13 cellular contexts compared by ENCODE assay signal in the genomic region with DNA sequence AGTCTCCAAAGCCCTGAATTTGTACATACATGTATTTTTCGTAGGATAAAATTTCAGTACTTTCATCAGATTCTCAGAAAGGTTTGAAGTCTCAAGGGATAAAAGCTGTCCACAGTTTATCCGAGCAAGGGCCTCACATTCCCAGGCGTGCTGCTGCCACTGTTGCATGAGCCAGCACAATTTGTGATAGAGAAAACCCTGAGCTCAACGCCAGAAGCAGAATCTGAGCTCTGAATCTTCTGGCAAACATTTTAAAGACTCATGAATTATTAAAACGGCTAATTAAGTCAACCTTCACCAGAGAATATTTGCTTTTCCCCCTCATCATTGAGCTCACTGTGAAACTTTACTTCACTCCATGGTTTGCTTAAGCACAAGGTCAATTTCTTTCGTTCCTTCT. TPM values are rescaled to one million over a fixed set of nuclear protein-coding genes. Genes with fewer than 3 reads are reported as not detected.
DNase-seq lines count a peak whose midpoint lies in the region; ATAC-seq and TF ChIP-seq lines count a peak whose summit lies in the region.
"Had no signal": no experiment of that assay in that cellular context is flagged by ENCODE, and none has a peak within 500 bp of the region (broad histone marks: within the 10 kb centered on the region; RNA-seq: fewer than 3 reads in every experiment).

No MANE protein-coding gene starts in this region.

- no peak overlapping the region for H3K9ac ChIP-seq in trophoblast cell (ENCODE audit: low read length)

- H2BK12ac ChIP-seq in trophoblast cell (ENCODE audit: low read length) = no peak overlapping the region

- H3K14ac ChIP-seq in trophoblast cell (ENCODE audit: low read length) = no peak overlapping the region

- no peak overlapping the region for H2BK120ac ChIP-seq in trophoblast cell (ENCODE audit: insufficient read depth, low read length, poor library complexity)

- H3K18ac ChIP-seq in trophoblast cell (ENCODE audit: low read length) = no peak overlapping the region

- DNase-seq in G401 (ENCODE audit: low spot score) (peak; percentile 69), RWPE2 (ENCODE audit: low spot score) (no peak), fibroblast of peridontal ligament (ENCODE audit: extremely low read depth) (peak; percentile 44), trophoblast cell (no peak), GM13976 (ENCODE audit: low spot score) (no peak)
- DNase-seq: CD8-positive, alpha-beta memory T cell; left colon; Peyer's patch had no signal

- no peak overlapping the region for H3K4me3 ChIP-seq in RWPE2 (ENCODE audit: severe bottlenecking)
- no peak overlapping the region for H3K4me3 ChIP-seq in trophoblast cell (ENCODE audit: low read depth, low read length)
- H3K4me3 ChIP-seq: ascending aorta, Peyer's patch had no signal

- no peak overlapping the region for H3K4me2 ChIP-seq in trophoblast cell (ENCODE audit: low read length)

- H3K36me3 ChIP-seq in RWPE2 (ENCODE audit: low read depth) (no peaks in the 10 kb centered on the region), trophoblast cell (ENCODE audit: control insufficient read depth in 1 of 2, insufficient read depth in 2 of 2, low read length in 2 of 2) (no peaks in the 10 kb centered on the region)
- H3K36me3 ChIP-seq: ascending aorta, Peyer's patch had no signal

- no peak overlapping the region for H3K23ac ChIP-seq in trophoblast cell (ENCODE audit: low read length)

- no peak overlapping the region for H2BK5ac ChIP-seq in trophoblast cell (ENCODE audit: low read depth, low read length, poor library complexity)

- ATAC-seq in RWPE2 (ENCODE audit: low read depth) = no peak
- no peak for ATAC-seq in GM18517 (IDR thresholded peaks at IDR 0.05; ENCODE audit: unreplicated experiment)
- ATAC-seq in GM19351 (IDR thresholded peaks at IDR 0.05; ENCODE audit: unreplicated experiment) = no peak
- ATAC-seq in HG03342 (IDR thresholded peaks at IDR 0.05; ENCODE audit: unreplicated experiment) = no peak
- ATAC-seq: left colon had no signal

- no peak overlapping the region for H3K4ac ChIP-seq in trophoblast cell (ENCODE audit: low read depth, low read length)

- no peak overlapping the region for H4K8ac ChIP-seq in trophoblast cell (ENCODE audit: low read depth, low read length)

- WGBS in trophoblast cell (ENCODE audit: extremely low coverage, insufficient coverage, insufficient read length) = no CpG with 5 or more reads among the region's 6 CpGs

- in situ Hi-C loops in G401 (cut with HindIII; ENCODE audit: low sequenced_read_pairs) = no loop called here
- in situ Hi-C loops in GM13976 (cut with MboI; ENCODE audit: low sequenced_read_pairs, unreplicated experiment) = no loop called here

- peak overlapping the region; percentile 60 for H4K91ac ChIP-seq in trophoblast cell (ENCODE audit: low read depth, low read length)

- peak overlapping the region; percentile 30 for H2AFZ ChIP-seq in trophoblast cell (ENCODE audit: insufficient read depth, low read length, poor library complexity)

- H3K4me1 ChIP-seq in RWPE2 (ENCODE audit: insufficient read depth, poor library complexity, severe bottlenecking) (peaks cover 70% of the 10 kb centered on the region), trophoblast cell (ENCODE audit: control insufficient read depth in 1 of 2, insufficient read depth in 2 of 2, low read length in 2 of 2) (peaks cover 18 to 28% of the 10 kb centered on the region in 2 experiments)

- H3K27me3 ChIP-seq in RWPE2 (ENCODE audit: insufficient read depth, poor library complexity, severe bottlenecking) = no peaks in the 10 kb centered on the region
- no peaks in the 10 kb centered on the region for H3K27me3 ChIP-seq in trophoblast cell (ENCODE audit: insufficient read depth, low read length)
- H3K27me3 ChIP-seq: ascending aorta, Peyer's patch had no signal

- H3K27ac ChIP-seq in RWPE2 (ENCODE audit: poor library complexity, severe bottlenecking) = peak overlapping the region; percentile 94
- H3K27ac ChIP-seq in trophoblast cell (ENCODE audit: low read depth, low read length) = no peak overlapping the region
- H3K27ac ChIP-seq: Peyer's patch had no signal

- H3K79me1 ChIP-seq in trophoblast cell (ENCODE audit: low read length) = peaks cover 21% of the 10 kb centered on the region

- H3K9me3 ChIP-seq in RWPE2 (ENCODE audit: severe bottlenecking) = no peaks in the 10 kb centered on the region
- H3K9me3 ChIP-seq in trophoblast cell (ENCODE audit: insufficient read depth, low read depth, low read length) = no peaks in the 10 kb centered on the region
- H3K9me3 ChIP-seq: ascending aorta, Peyer's patch had no signal

- peak overlapping the region; percentile 49 for H2AK5ac ChIP-seq in trophoblast cell (ENCODE audit: low read length)

- no peak for TF ChIP-seq CTCF in RWPE2 (IDR thresholded peaks at IDR 0.05; ENCODE audit: poor library complexity, severe bottlenecking)
- no peak for TF ChIP-seq CTCF in GM13976 (IDR thresholded peaks at IDR 0.05; ENCODE audit: borderline replicate concordance, control extremely low read depth, extremely low read depth, insufficient read depth, missing control alignments)

- no peak overlapping the region for H4K12ac ChIP-seq in trophoblast cell (ENCODE audit: low read depth, low read length)

- H3K79me2 ChIP-seq in trophoblast cell (ENCODE audit: control insufficient read depth, insufficient read depth, low read length, poor library complexity) = no peaks in the 10 kb centered on the region

RNA-seq across cellular contexts. Expression of a gene that starts 17.3 kb away (rescaled TPM):
- 657 and 774 TPM in 2 replicates for total RNA-seq in G401 (2014; rRNA removed; shearing (Covaris generic))
- 455 and 462 TPM in 2 replicates for polyA plus RNA-seq in trophoblast cell (2013)

RNA-seq across cellular contexts. Expression of a gene that starts 38.5 kb away (rescaled TPM):
- total RNA-seq in G401 (2014; rRNA removed; shearing (Covaris generic)) = not detected in 2 replicates
- 0.15 TPM in 1 of 2 replicates, not detected in the other for polyA plus RNA-seq in trophoblast cell (2013)
- total RNA-seq: ascending aorta; CD8-positive, alpha-beta memory T cell had no signal
- polyA plus RNA-seq: CD8-positive, alpha-beta memory T cell; right cardiac atrium had no signal

Comparison
In these comparisons a context has a peak if more than half of its experiments do, and no peak if none do; other contexts are left out.
1. DNase-seq: peak in G401 (single experiment) and fibroblast of peridontal ligament (single experiment); none in RWPE2 (single experiment), trophoblast cell (0 of 2) and GM13976 (single experiment).